In the genomic region with DNA sequence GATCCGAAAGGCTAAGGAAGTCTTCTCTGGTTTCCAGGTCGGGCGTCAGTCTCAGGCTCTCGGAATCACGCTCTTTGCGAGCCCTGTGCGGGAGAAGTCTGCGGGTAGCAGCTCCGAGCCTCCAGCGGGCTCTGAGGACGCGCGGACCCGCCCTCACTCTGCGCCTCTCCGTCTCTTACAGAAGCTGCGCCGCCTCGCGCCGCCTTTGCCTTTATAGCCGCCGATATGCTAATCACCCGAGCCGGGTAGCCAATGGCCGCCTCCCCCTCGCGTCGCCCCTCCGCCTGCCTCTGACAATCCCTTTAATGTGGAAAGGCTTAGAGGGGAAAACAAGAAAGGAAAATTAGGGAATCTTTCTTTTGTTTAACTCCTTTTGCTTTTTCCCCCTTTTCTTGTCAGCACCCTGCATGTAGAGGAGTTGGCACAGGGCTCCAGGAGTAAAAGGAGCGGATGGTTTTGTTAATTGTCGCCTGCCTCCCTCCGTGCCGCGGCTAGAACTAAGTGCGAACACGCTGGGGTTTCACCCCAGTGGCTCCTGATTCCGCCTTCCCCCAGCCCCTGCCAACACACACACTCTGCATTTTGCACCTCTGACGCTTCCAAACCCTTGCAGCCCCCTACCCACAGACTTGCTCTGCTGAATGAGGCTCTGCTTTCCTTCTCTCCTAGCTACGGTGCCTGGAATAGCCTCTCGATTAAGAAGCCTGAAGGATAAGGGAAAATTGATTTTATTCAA, we compare ENCODE assay signal across 11 cellular contexts. TPM values are rescaled to one million over a fixed set of nuclear protein-coding genes. Genes with fewer than 3 reads are reported as not detected.
DNase-seq lines count a peak whose midpoint lies in the region; ATAC-seq and TF ChIP-seq lines count a peak whose summit lies in the region.
"Had no signal": no experiment of that assay in that cellular context is flagged by ENCODE, and none has a peak within 500 bp of the region (broad histone marks: within the 10 kb centered on the region; RNA-seq: fewer than 3 reads in every experiment).

A gene with protein sequence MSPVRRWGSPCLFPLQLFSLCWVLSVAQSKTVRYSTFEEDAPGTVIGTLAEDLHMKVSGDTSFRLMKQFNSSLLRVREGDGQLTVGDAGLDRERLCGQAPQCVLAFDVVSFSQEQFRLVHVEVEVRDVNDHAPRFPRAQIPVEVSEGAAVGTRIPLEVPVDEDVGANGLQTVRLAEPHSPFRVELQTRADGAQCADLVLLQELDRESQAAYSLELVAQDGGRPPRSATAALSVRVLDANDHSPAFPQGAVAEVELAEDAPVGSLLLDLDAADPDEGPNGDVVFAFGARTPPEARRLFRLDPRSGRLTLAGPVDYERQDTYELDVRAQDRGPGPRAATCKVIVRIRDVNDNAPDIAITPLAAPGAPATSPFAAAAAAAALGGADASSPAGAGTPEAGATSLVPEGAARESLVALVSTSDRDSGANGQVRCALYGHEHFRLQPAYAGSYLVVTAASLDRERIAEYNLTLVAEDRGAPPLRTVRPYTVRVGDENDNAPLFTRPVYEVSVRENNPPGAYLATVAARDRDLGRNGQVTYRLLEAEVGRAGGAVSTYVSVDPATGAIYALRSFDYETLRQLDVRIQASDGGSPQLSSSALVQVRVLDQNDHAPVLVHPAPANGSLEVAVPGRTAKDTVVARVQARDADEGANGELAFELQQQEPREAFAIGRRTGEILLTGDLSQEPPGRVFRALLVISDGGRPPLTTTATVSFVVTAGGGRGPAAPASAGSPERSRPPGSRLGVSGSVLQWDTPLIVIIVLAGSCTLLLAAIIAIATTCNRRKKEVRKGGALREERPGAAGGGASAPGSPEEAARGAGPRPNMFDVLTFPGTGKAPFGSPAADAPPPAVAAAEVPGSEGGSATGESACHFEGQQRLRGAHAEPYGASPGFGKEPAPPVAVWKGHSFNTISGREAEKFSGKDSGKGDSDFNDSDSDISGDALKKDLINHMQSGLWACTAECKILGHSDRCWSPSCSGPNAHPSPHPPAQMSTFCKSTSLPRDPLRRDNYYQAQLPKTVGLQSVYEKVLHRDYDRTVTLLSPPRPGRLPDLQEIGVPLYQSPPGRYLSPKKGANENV (minus strand): TSS at position 186 of the 736 bp plus-strand sequence. CDS start 204 bp downstream, outside the sequence.

- H4K20me1 ChIP-seq in SK-N-SH (ENCODE audit: insufficient read depth): no peaks in the 10 kb centered on the region

- H3K27ac Mint-ChIP-seq in endodermal cell: no peak within 1 kb of the TSS
- H3K27ac Mint-ChIP-seq in stimulated activated memory B cell treated with anti-CD40 and anti-IgM and Interleukin-4, amounts not matched to agents 10 μg/mL and 1 μg/mL and 100 μg/mL, for 72 hours: no peak within 1 kb of the TSS

- H3F3A ChIP-seq in SK-N-SH (replicated peaks; ENCODE audit: insufficient read depth): peaks cover 14% of the 10 kb centered on the region

- H3K4me1 Mint-ChIP-seq in endodermal cell: peaks cover 33% of the 10 kb centered on the region
- peaks cover 33% of the 10 kb centered on the region for H3K4me1 Mint-ChIP-seq in stimulated activated memory B cell treated with anti-CD40 and anti-IgM and Interleukin-4, amounts not matched to agents 10 μg/mL and 1 μg/mL and 100 μg/mL, for 72 hours

- WGBS in SK-N-SH (ENCODE audit: low lambda C conversion rate): 4% methylated on average over 26 of the region's 41 CpGs
- 0% methylated on average over 14 to 41 of the region's 41 CpGs for WGBS in endodermal cell (ENCODE audit: insufficient coverage in 1 of 2, insufficient read length in 1 of 2), 2 experiments

- H3K79me2 ChIP-seq in SK-N-SH (ENCODE audit: insufficient read depth): no peaks in the 10 kb centered on the region

- no peak for TF ChIP-seq EP300 in SK-N-SH (IDR thresholded peaks at IDR 0.05; ENCODE audit: borderline replicate concordance in 1 of 2, low read depth in 1 of 2, low read length in 1 of 2)

- H3K36me3 Mint-ChIP-seq in endodermal cell (ENCODE audit: low read depth): no peaks in the 10 kb centered on the region
- peaks cover 4% of the 10 kb centered on the region for H3K36me3 Mint-ChIP-seq in stimulated activated memory B cell treated with anti-CD40 and anti-IgM and Interleukin-4, amounts not matched to agents 10 μg/mL and 1 μg/mL and 100 μg/mL, for 72 hours

- peaks cover 65% of the 10 kb centered on the region for H3K27me3 Mint-ChIP-seq in endodermal cell (ENCODE audit: insufficient read depth)
- H3K27me3 Mint-ChIP-seq in stimulated activated memory B cell treated with anti-CD40 and anti-IgM and Interleukin-4, amounts not matched to agents 10 μg/mL and 1 μg/mL and 100 μg/mL, for 72 hours: peaks cover 65% of the 10 kb centered on the region

- H3K9me2 ChIP-seq in SK-N-SH: no peaks in the 10 kb centered on the region

- DNase-seq in SK-N-SH: peak; percentile 93
- DNase-seq in NCI-H524 treated with DMSO at 0.1 percent for 48 hours (lab: John Stamatoyannopoulos, UW): peak; percentile 62
- DNase-seq in endodermal cell: peak; percentile 97
- peak; percentile 94 for DNase-seq in retina
- DNase-seq in amniotic stem cell (lab: John Stamatoyannopoulos, UW): no peak
- DNase-seq: sigmoid colon had no signal

- H3K4me3 Mint-ChIP-seq in endodermal cell: peak within 1 kb of the TSS; percentile 38
- H3K4me3 Mint-ChIP-seq in stimulated activated memory B cell treated with anti-CD40 and anti-IgM and Interleukin-4, amounts not matched to agents 10 μg/mL and 1 μg/mL and 100 μg/mL, for 72 hours: no peak within 1 kb of the TSS

- H3K36me3 ChIP-seq in SK-N-SH (replicated peaks in 1 of 2; ENCODE audit: control insufficient read depth in 1 of 2, insufficient read depth in 2 of 2, low read length in 1 of 2) (no peaks in the 10 kb centered on the region), endodermal cell (ENCODE audit: control insufficient read depth, insufficient read depth, low read length) (no peaks in the 10 kb centered on the region)
- H3K36me3 ChIP-seq: sigmoid colon had no signal

- H3K4me3 ChIP-seq in SK-N-SH (ENCODE audit: low read depth in 2 of 2, low read length in 1 of 2): peak within 1 kb of the TSS in 1 of 2 experiments; percentile 17; a peak in 1 of 4 replicates
- peak within 1 kb of the TSS; percentile 77 for H3K4me3 ChIP-seq in endodermal cell (ENCODE audit: low read length)

- no peaks in the 10 kb centered on the region for H3K9me3 ChIP-seq in SK-N-SH
- H3K9me3 ChIP-seq in endodermal cell (ENCODE audit: control insufficient read depth, low read length): no peaks in the 10 kb centered on the region
- H3K9me3 ChIP-seq: sigmoid colon had no signal

- TF ChIP-seq CTCF in SK-N-SH (IDR thresholded peaks at IDR 0.05): no peak
- peak; percentile 32 for TF ChIP-seq CTCF in endodermal cell (conservative IDR thresholded peaks at IDR 0.05)

- POLR2A ChIA-PET in SK-N-SH (lab: Yijun Ruan, JAX): interaction anchor here (0.8 to 1.1 kb wide), 2 partner anchors 22 to 196 kb away, joined by 3 to 5 read pairs; a partner anchor contains a TSS

- TF ChIP-seq RAD21 in SK-N-SH (IDR thresholded peaks at IDR 0.05; ENCODE audit: low read length): no peak

- no peak for ATAC-seq in SK-N-SH treated with all-trans-retinoic acid at 6 μM for 48 hours
- no peak for ATAC-seq in HG03108 (IDR thresholded peaks at IDR 0.05; ENCODE audit: unreplicated experiment)
- ATAC-seq in stimulated activated memory B cell treated with anti-CD40 and anti-IgM and Interleukin-4, amounts not matched to agents 10 μg/mL and 1 μg/mL and 100 μg/mL, for 72 hours: no peak

- H3K9ac ChIP-seq in SK-N-SH (no peak within 1 kb of the TSS), endodermal cell (ENCODE audit: extremely low read depth, low read length, poor library complexity, severe bottlenecking) (no peak within 1 kb of the TSS)

- peaks cover 37% of the 10 kb centered on the region for H3K27me3 ChIP-seq in SK-N-SH (ENCODE audit: insufficient read depth)
- H3K27me3 ChIP-seq in endodermal cell (ENCODE audit: control insufficient read depth, insufficient read depth, low read length, poor library complexity, severe bottlenecking): peaks cover 70% of the 10 kb centered on the region

- H3K27ac ChIP-seq in SK-N-SH (ENCODE audit: low read depth in 2 of 2, low read length in 1 of 2) (no peak within 1 kb of the TSS), endodermal cell (ENCODE audit: low read depth, low read length) (peak within 1 kb of the TSS; percentile 87)
- H3K27ac ChIP-seq: sigmoid colon had no signal

- peaks cover 6 to 38% of the 10 kb centered on the region in 2 experiments; a peak in 3 of 4 replicates for H3K4me1 ChIP-seq in SK-N-SH (ENCODE audit: control insufficient read depth in 1 of 2, insufficient read depth in 2 of 2, low read depth in 1 of 2, low read length in 1 of 2)
- H3K4me1 ChIP-seq in endodermal cell (ENCODE audit: control insufficient read depth, insufficient read depth, low read length): peaks cover 4% of the 10 kb centered on the region

- CTCF ChIA-PET in SK-N-SH (lab: Yijun Ruan, JAX): interaction anchor here (0.6 to 11.3 kb wide), 28 partner anchors 7 to 402 kb away, joined by 3 to 124 read pairs (median 5); no protein-coding TSS in a partner anchor

- no peak within 1 kb of the TSS for H3K4me2 ChIP-seq in SK-N-SH

- H2AFZ ChIP-seq in SK-N-SH (ENCODE audit: low read depth): no peak within 1 kb of the TSS

- H3K9me3 Mint-ChIP-seq in endodermal cell: peaks cover 2% of the 10 kb centered on the region
- H3K9me3 Mint-ChIP-seq in stimulated activated memory B cell treated with anti-CD40 and anti-IgM and Interleukin-4, amounts not matched to agents 10 μg/mL and 1 μg/mL and 100 μg/mL, for 72 hours: peaks cover 6% of the 10 kb centered on the region

TF ChIP-seq in SK-N-SH, 30 proteins besides CTCF, POLR2A, EP300 and RAD21 (continues in another document):
- TF ChIP-seq TEAD4 (IDR thresholded peaks at IDR 0.05; ENCODE audit: borderline replicate concordance, insufficient read depth) (no peak), FOSL2 (IDR thresholded peaks at IDR 0.05; ENCODE audit: borderline replicate concordance, low read depth) (no peak), MEF2A (IDR thresholded peaks at IDR 0.05; ENCODE audit: borderline replicate concordance, low read depth) (no peak), RXRA (IDR thresholded peaks at IDR 0.05; ENCODE audit: borderline replicate concordance, low read depth) (no peak), NRF1 (IDR thresholded peaks at IDR 0.05; ENCODE audit: low read depth, low read length) (no peak)

RNA-seq across cellular contexts. Expression of the gene that starts here (rescaled TPM):
- polyA plus RNA-seq in SK-N-SH (2012; rRNA removed): not detected in 2 replicates
- polyA plus RNA-seq in SK-N-SH (2012; cell fraction: cytosol; rRNA removed): under 0.01 TPM in 1 of 2 replicates, not detected in the other
- polyA plus RNA-seq in SK-N-SH (2012; cell fraction: nucleus; rRNA removed): 0.07 TPM in 1 of 2 replicates, not detected in the other
- total RNA-seq in endodermal cell: 10 to 100 TPM in 1 of 2 donors, 1 to 10 TPM in 1; 1.8 to 10.6 TPM
- 67.5 TPM for polyA plus RNA-seq in endodermal cell (2013, experiment 1 of 2)
- 52.8 TPM for polyA plus RNA-seq in endodermal cell (2013, experiment 2 of 2)
- total RNA-seq: chondrocyte, RPMI7951 had no signal

Comparison
In these comparisons a context has a peak if more than half of its experiments do, and no peak if none do; other contexts are left out.
1. Peak in DNase-seq in SK-N-SH; RNA of the gene not detected or under 1 TPM.